In the genomic region with DNA sequence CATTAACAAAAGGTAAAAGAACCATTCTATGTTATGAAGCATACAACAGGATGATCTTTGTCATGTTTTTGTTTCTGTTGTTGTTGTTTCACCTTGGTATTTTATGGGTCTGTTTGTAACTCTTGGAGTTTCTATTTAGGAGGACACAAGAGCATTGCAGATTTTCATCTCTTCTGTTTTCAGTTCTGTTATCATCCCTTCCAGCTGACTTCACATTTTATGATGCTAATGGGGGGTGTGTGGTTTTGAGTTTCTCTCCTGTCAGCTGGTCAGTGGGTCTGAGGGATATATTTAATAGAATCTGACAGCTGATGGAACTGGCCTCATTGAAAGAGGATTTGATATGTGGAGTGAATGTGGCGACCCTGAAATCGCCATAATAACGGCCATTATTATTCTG, we compare ENCODE assay signal across 28 cellular contexts.
"Had no signal": no experiment of that assay in that cellular context is flagged by ENCODE, and none has a peak within 500 bp of the region (broad histone marks: within the 10 kb centered on the region; RNA-seq: fewer than 3 reads in every experiment).

No MANE protein-coding gene starts in this region.

- H3K36me3 ChIP-seq: neural progenitor cell, ovary, right lobe of liver, sigmoid colon, stomach, thoracic aorta, thyroid gland, tibial nerve, upper lobe of left lung, vagina had no signal

- H3K9me3 Mint-ChIP-seq: natural killer cell; neural progenitor cell; stimulated activated naive CD8-positive, alpha-beta T cell treated with anti-CD3 and anti-CD28 coated beads, Interleukin-15, Interleukin-2, amounts not matched to agents 100 ng/mL and 50 ng/mL, for 24 hours had no signal

- H3K9me3 ChIP-seq: ovary, right lobe of liver, sigmoid colon, stomach, thoracic aorta, thyroid gland, tibial nerve, upper lobe of left lung, vagina had no signal

- H3K36me3 Mint-ChIP-seq: natural killer cell; neural progenitor cell; stimulated activated effector memory CD8-positive, alpha-beta T cell treated with anti-CD3 and anti-CD28 coated beads, Interleukin-12 subunit alpha, Interleukin-12 subunit beta, amount 100 ng/mL, for 72 hours; stimulated activated naive B cell treated with anti-CD40 and anti-IgM and Interleukin-4, amounts not matched to agents 10 μg/mL and 1 μg/mL and 100 μg/mL, for 72 hours had no signal

- H3K4me1 Mint-ChIP-seq: natural killer cell; nephron; stimulated activated effector memory CD8-positive, alpha-beta T cell treated with anti-CD3 and anti-CD28 coated beads, Interleukin-12 subunit alpha, Interleukin-12 subunit beta, amount 100 ng/mL, for 72 hours; stimulated activated naive B cell treated with anti-CD40 and anti-IgM and Interleukin-4, amounts not matched to agents 10 μg/mL and 1 μg/mL and 100 μg/mL, for 72 hours had no signal

- H3K4me3 Mint-ChIP-seq: natural killer cell; nephron; neural progenitor cell; stimulated activated effector memory CD8-positive, alpha-beta T cell treated with anti-CD3 and anti-CD28 coated beads, Interleukin-12 subunit alpha, Interleukin-12 subunit beta, amount 100 ng/mL, for 72 hours; stimulated activated naive B cell treated with anti-CD40 and anti-IgM and Interleukin-4, amounts not matched to agents 10 μg/mL and 1 μg/mL and 100 μg/mL, for 72 hours; stimulated activated naive CD8-positive, alpha-beta T cell treated with anti-CD3 and anti-CD28 coated beads, Interleukin-15, Interleukin-2, amounts not matched to agents 100 ng/mL and 50 ng/mL, for 24 hours had no signal

- FAIRE-seq: small intestine, urothelium cell line had no signal

- H3K4me3 ChIP-seq: neural progenitor cell, ovary, right lobe of liver, sigmoid colon, stomach, thoracic aorta, thyroid gland, tibial nerve, upper lobe of left lung, vagina had no signal

- H3K27me3 ChIP-seq: neural progenitor cell, ovary, right lobe of liver, thyroid gland, tibial nerve, upper lobe of left lung, vagina had no signal

- H3K27ac ChIP-seq: neural progenitor cell, ovary, parathyroid adenoma, right lobe of liver, sigmoid colon, stomach, thoracic aorta, thyroid gland, tibial nerve, upper lobe of left lung, vagina had no signal

- DNase-seq: natural killer cell; occipital lobe; ovary; posterior cingulate gyrus; right cardiac atrium; right lobe of liver; sigmoid colon; small intestine; stimulated activated CD4-positive, alpha-beta T cell treated with anti-CD3 and anti-CD28 coated beads, Interleukin-15, amount 100 ng/mL, for 24 hours; stimulated activated CD4-positive, alpha-beta T cell treated with anti-CD3 and anti-CD28 coated beads, Interleukin-2, amount 100 ng/mL, for 24 hours; stimulated activated CD4-positive, alpha-beta T cell treated with anti-CD3 and anti-CD28 coated beads, Interleukin-2, amount 100 ng/mL, for 48 hours; stimulated activated CD4-positive, alpha-beta T cell treated with anti-CD3 and anti-CD28 coated beads, Interleukin-4, amount 100 ng/mL, for 24 hours; stimulated activated naive B cell treated with anti-CD40 and anti-IgM and Interleukin-4, amounts not matched to agents 10 μg/mL and 1 μg/mL and 100 μg/mL, for 72 hours; stimulated activated naive CD4-positive, alpha-beta T cell treated with Interleukin-2 at 50 U/mL for 16 hours; stomach; thyroid gland; trophoblast cell; upper lobe of left lung had no signal

- H3K27ac Mint-ChIP-seq: natural killer cell; neural progenitor cell; progenitor cell of endocrine pancreas; stimulated activated effector memory CD8-positive, alpha-beta T cell treated with anti-CD3 and anti-CD28 coated beads, Interleukin-12 subunit alpha, Interleukin-12 subunit beta, amount 100 ng/mL, for 72 hours; stimulated activated naive B cell treated with anti-CD40 and anti-IgM and Interleukin-4, amounts not matched to agents 10 μg/mL and 1 μg/mL and 100 μg/mL, for 72 hours; stimulated activated naive CD8-positive, alpha-beta T cell treated with anti-CD3 and anti-CD28 coated beads, Interleukin-15, Interleukin-2, amounts not matched to agents 100 ng/mL and 50 ng/mL, for 24 hours had no signal
